ENCODE assay signal across 19 cellular contexts in the genomic region with DNA sequence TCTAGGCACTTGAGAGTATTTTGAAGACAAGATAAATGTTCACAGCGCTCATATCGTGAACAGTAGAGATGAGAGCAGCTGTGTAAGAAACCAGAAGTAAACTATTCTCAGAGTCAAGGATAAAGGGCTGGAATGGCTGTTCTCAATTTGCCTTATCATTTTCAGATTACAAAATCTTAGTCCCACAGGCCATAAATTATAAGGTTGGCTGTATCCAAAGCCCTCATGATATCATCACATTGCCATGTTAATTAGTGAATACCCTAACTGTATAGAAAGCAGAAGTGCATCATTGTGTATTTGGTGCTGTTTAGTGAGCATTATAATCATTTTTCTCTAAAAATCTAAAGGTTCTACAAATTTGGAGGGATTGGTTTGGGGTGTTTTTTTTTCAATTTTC.
DNase-seq lines count a peak whose midpoint lies in the region; ATAC-seq and TF ChIP-seq lines count a peak whose summit lies in the region.
"Had no signal": no experiment of that assay in that cellular context is flagged by ENCODE, and none has a peak within 500 bp of the region (broad histone marks: within the 10 kb centered on the region; RNA-seq: fewer than 3 reads in every experiment).

No MANE protein-coding gene starts in this region.

- no peak for TF ChIP-seq EP300 in transverse colon (IDR thresholded peaks at IDR 0.05; ENCODE audit: low read depth)

- H4K5ac ChIP-seq in IMR-90 (ENCODE audit: low read depth, low read length): no peak overlapping the region; the same call in 1 of the 2 replicates

- H3K4me3 ChIP-seq in IMR-90 (ENCODE audit: insufficient read depth, low read depth, low read length) (no peak overlapping the region), mesenchymal stem cell (ENCODE audit: insufficient read depth in 1 of 2, low read depth in 1 of 2, low read length in 2 of 2) (no peak overlapping the region), transverse colon (no peak overlapping the region)
- H3K4me3 ChIP-seq: A549 had no signal

- no CpG with 5 or more reads among the region's 2 CpGs for WGBS in IMR-90 (ENCODE audit: extremely low coverage in 2 of 2, insufficient read length in 1 of 2), 2 experiments
- WGBS in mesenchymal stem cell: 60% methylated on average over 2 of the region's 2 CpGs
- WGBS in transverse colon (ENCODE audit: low coverage in 1 of 2), 2 donors: 84 to 86% methylated on average over 2 of the region's 2 CpGs

- no peak; the same call in 1 of the 2 replicates for ATAC-seq in IMR-90 (ENCODE audit: low read depth)
- ATAC-seq: A549, Panc1, Right ventricle myocardium inferior had no signal

- no peak overlapping the region for H3K56ac ChIP-seq in IMR-90 (ENCODE audit: extremely low read depth, insufficient read depth, low read length)

- H2BK120ac ChIP-seq in IMR-90 (ENCODE audit: low read depth, low read length) (peak overlapping the region; percentile 3; the same call in 1 of the 2 replicates), mesenchymal stem cell (ENCODE audit: low read depth, low read length) (no peak overlapping the region)

- TF ChIP-seq RAD21 in IMR-90 (IDR thresholded peaks at IDR 0.05; ENCODE audit: low read length): no peak

- H3K9ac ChIP-seq in IMR-90 (ENCODE audit: low read depth, low read length) (no peak overlapping the region), mesenchymal stem cell (ENCODE audit: low read length) (no peak overlapping the region)

- H4K91ac ChIP-seq in IMR-90 (ENCODE audit: insufficient read depth, low read depth, low read length) (no peak overlapping the region), mesenchymal stem cell (ENCODE audit: low read length) (no peak overlapping the region)

- H2BK15ac ChIP-seq in IMR-90 (ENCODE audit: low read depth, low read length) (no peak overlapping the region), mesenchymal stem cell (ENCODE audit: low read depth, poor library complexity, severe bottlenecking) (no peak overlapping the region)

- no peaks in the 10 kb centered on the region for H3K9me3 ChIP-seq in IMR-90 (ENCODE audit: control insufficient read depth, insufficient read depth, low read length)
- no peaks in the 10 kb centered on the region for H3K9me3 ChIP-seq in mesenchymal stem cell (ENCODE audit: control insufficient read depth, low read length)
- no peaks in the 10 kb centered on the region for H3K9me3 ChIP-seq in transverse colon
- H3K9me3 ChIP-seq: A549 had no signal

- H3K27ac ChIP-seq in IMR-90 (ENCODE audit: insufficient read depth, low read length): no peak overlapping the region; the same call in 1 of the 2 replicates
- no peak overlapping the region for H3K27ac ChIP-seq in mesenchymal stem cell (ENCODE audit: low read length, poor library complexity, severe bottlenecking)
- H3K27ac ChIP-seq in transverse colon: no peak overlapping the region
- H3K27ac ChIP-seq: A549 had no signal

- H3K18ac ChIP-seq in IMR-90 (ENCODE audit: low read depth, low read length) (no peak overlapping the region), mesenchymal stem cell (ENCODE audit: low read depth in 1 of 2, low read length in 2 of 2) (no peak overlapping the region)

- no peaks in the 10 kb centered on the region for H4K20me1 ChIP-seq in IMR-90 (ENCODE audit: insufficient read depth, low read length)

- no peak overlapping the region for H2AK5ac ChIP-seq in IMR-90 (ENCODE audit: low read depth, low read length)
- no peak overlapping the region for H2AK5ac ChIP-seq in mesenchymal stem cell (ENCODE audit: low read length, severe bottlenecking)

- no peak for TF ChIP-seq POLR2A in IMR-90 (IDR thresholded peaks at IDR 0.05; ENCODE audit: low read depth, low read length)
- no peak for TF ChIP-seq POLR2A in transverse colon (IDR thresholded peaks at IDR 0.05)

- dilution Hi-C loops in IMR-90 (cut with HindIII; ENCODE audit: low sequenced_read_pairs, unreplicated experiment): no loop called here

- H3K36me3 Mint-ChIP-seq in type B pancreatic cell: peaks cover 7% of the 10 kb centered on the region
- H3K36me3 Mint-ChIP-seq: CD14-positive monocyte had no signal

- peaks cover 44% of the 10 kb centered on the region for H3K4me1 Mint-ChIP-seq in type B pancreatic cell (ENCODE audit: unreplicated experiment)
- H3K4me1 Mint-ChIP-seq: CD14-positive monocyte had no signal

- peak overlapping the region; percentile 19 for H2BK5ac ChIP-seq in IMR-90 (ENCODE audit: low read depth, low read length, poor library complexity, severe bottlenecking)
- no peak overlapping the region for H2BK5ac ChIP-seq in mesenchymal stem cell (ENCODE audit: low read depth, low read length, poor library complexity, severe bottlenecking)

- no peaks in the 10 kb centered on the region for H3K36me3 ChIP-seq in IMR-90 (ENCODE audit: control insufficient read depth, insufficient read depth, low read length)
- no peaks in the 10 kb centered on the region for H3K36me3 ChIP-seq in mesenchymal stem cell (ENCODE audit: control insufficient read depth in 1 of 2, insufficient read depth in 2 of 2, low read depth in 1 of 2, low read length in 2 of 2)
- no peaks in the 10 kb centered on the region for H3K36me3 ChIP-seq in transverse colon

- H2BK20ac ChIP-seq in IMR-90 (ENCODE audit: low read depth, low read length): no peak overlapping the region

- CTCF ChIA-PET in IMR-90 (lab: Yijun Ruan, JAX): interaction anchor here (0.9 to 1.1 kb wide), 2 partner anchors 10 to 151 kb away, joined by 3 read pairs; no protein-coding TSS in a partner anchor

- no peak overlapping the region for H3K4me2 ChIP-seq in IMR-90 (ENCODE audit: low read depth, low read length)
- no peak overlapping the region for H3K4me2 ChIP-seq in mesenchymal stem cell (ENCODE audit: low read length, poor library complexity, severe bottlenecking)
- H3K4me2 ChIP-seq: A549 had no signal

- H3K4me1 ChIP-seq in IMR-90 (ENCODE audit: control insufficient read depth, insufficient read depth, low read length) (peaks cover 9% of the 10 kb centered on the region), mesenchymal stem cell (ENCODE audit: control insufficient read depth, insufficient read depth, low read depth, low read length) (peaks cover 2% of the 10 kb centered on the region), transverse colon (peaks cover 0 to 6% (median 0%) of the 10 kb centered on the region in 4 donors)

- H2BK12ac ChIP-seq in mesenchymal stem cell (ENCODE audit: low read length in 2 of 2): no peak overlapping the region

- H3K4ac ChIP-seq in IMR-90 (ENCODE audit: low read depth, low read length): no peak overlapping the region; the same call in 1 of the 2 replicates
- no peak overlapping the region for H3K4ac ChIP-seq in mesenchymal stem cell (ENCODE audit: low read depth in 1 of 2, low read length in 2 of 2)

- no peak overlapping the region for H2AK9ac ChIP-seq in IMR-90 (replicated peaks; ENCODE audit: low read depth, low read length, poor library complexity)

- H3K9me3 Mint-ChIP-seq in type B pancreatic cell: peaks cover 4% of the 10 kb centered on the region

- DNase-seq in IMR-90 (no peak), amniotic epithelial cell (ENCODE audit: low read depth) (peak; percentile 43), mesenchymal stem cell (peak; percentile 50), type B pancreatic cell (ENCODE audit: extremely low spot score, unreplicated experiment) (no peak), iPS-NIHi7 (ENCODE audit: extremely low spot score) (no peak), transverse colon (no peak), CD1c-positive myeloid dendritic cell (ENCODE audit: extremely low spot score) (no peak)
- DNase-seq: COR-L47, EL, MM.1S, NCI-H1105, NCI-H1694 treated with DMSO at 0.1 percent for 48 hours, NCI-H2107, NCI-H226, NCI-H524 treated with DMSO at 0.1 percent for 48 hours had no signal

- no peaks in the 10 kb centered on the region for H3K79me1 ChIP-seq in IMR-90 (ENCODE audit: low read depth in 1 of 2, low read length in 2 of 2)
- no peaks in the 10 kb centered on the region for H3K79me1 ChIP-seq in mesenchymal stem cell (replicated peaks; ENCODE audit: low read length, poor library complexity, severe bottlenecking)

- 0 out of 2 replicates have a peak overlapping the region, but pooled peaks have one; percentile 5 for H3K14ac ChIP-seq in IMR-90 (replicated peaks; ENCODE audit: low read depth, low read length)
- H3K14ac ChIP-seq in mesenchymal stem cell (ENCODE audit: low read length in 2 of 2): no peak overlapping the region

- H3K27ac Mint-ChIP-seq in type B pancreatic cell: peak overlapping the region; percentile 26
- H3K27ac Mint-ChIP-seq: CD14-positive monocyte had no signal

- no peak overlapping the region for H2AFZ ChIP-seq in IMR-90 (replicated peaks; ENCODE audit: low read length, poor library complexity)
- H2AFZ ChIP-seq in mesenchymal stem cell (ENCODE audit: low read depth, low read length): no peak overlapping the region

- H3K9me1 ChIP-seq in IMR-90 (ENCODE audit: insufficient read depth, low read length): no peaks in the 10 kb centered on the region; the same call in 1 of the 2 replicates

- no peak for TF ChIP-seq CTCF in IMR-90 (conservative IDR thresholded peaks at IDR 0.05; ENCODE audit: low read depth, low read length)
- TF ChIP-seq CTCF in type B pancreatic cell (conservative IDR thresholded peaks at IDR 0.05): no peak
- no peak for TF ChIP-seq CTCF in transverse colon (IDR thresholded peaks at IDR 0.05)

- in situ Hi-C loops in IMR-90 (cut with MboI; ENCODE audit: low sequenced_read_pairs): no loop called here
- in situ Hi-C loops in transverse colon (cut with MboI; ENCODE audit: low pct_ligation_motif_present in 1 of 4, low pct_unique_long_range_greater_than_20kb in 1 of 4, low sequenced_read_pairs in 3 of 4): no loop called here

- H3K27me3 ChIP-seq in IMR-90 (ENCODE audit: control insufficient read depth, insufficient read depth, low read length) (no peaks in the 10 kb centered on the region), mesenchymal stem cell (ENCODE audit: control insufficient read depth in 1 of 2, insufficient read depth in 1 of 2, low read length in 2 of 2) (no peaks in the 10 kb centered on the region), transverse colon (no peaks in the 10 kb centered on the region)

- intact Hi-C loops in IMR-90 (cut with micrococcal nuclease): loop anchor here (10.0 kb wide), 1 partner anchor 273 kb away; no protein-coding TSS in a partner anchor
- intact Hi-C loops in transverse colon (cut with DNase I; ENCODE audit: low total_unique reads): no loop called here

- POLR2A ChIA-PET in IMR-90 (lab: Charles Lee; ENCODE audit: unreplicated experiment): no interaction called here

- H3K4me3 Mint-ChIP-seq in type B pancreatic cell: no peak overlapping the region
- H3K4me3 Mint-ChIP-seq: CD14-positive monocyte had no signal

- no peak overlapping the region for H4K8ac ChIP-seq in IMR-90 (ENCODE audit: low read depth in 2 of 2, low read length in 2 of 2)
- no peak overlapping the region for H4K8ac ChIP-seq in mesenchymal stem cell (ENCODE audit: low read length)

- BruUV-seq in IMR-90 (replicated peaks; lab: Mats Ljungman, UMichigan): no TSS peak

- H3K27me3 Mint-ChIP-seq in type B pancreatic cell: no peaks in the 10 kb centered on the region

- H3K23ac ChIP-seq in IMR-90 (ENCODE audit: low read depth, low read length): no peak overlapping the region
- H3K23ac ChIP-seq in mesenchymal stem cell (ENCODE audit: low read length in 2 of 2): no peak overlapping the region

TF ChIP-seq in IMR-90, 13 proteins besides CTCF, POLR2A, EP300 and RAD21 (continues in another document):
- no peak for TF ChIP-seq RFX5 (IDR thresholded peaks at IDR 0.05; ENCODE audit: low read depth, low read length)
- TF ChIP-seq CEBPB (IDR thresholded peaks at IDR 0.05; ENCODE audit: low read depth, low read length): no peak
- no peak for TF ChIP-seq SMC3 (IDR thresholded peaks at IDR 0.05; ENCODE audit: low read depth, low read length)

Comparison
In these comparisons a context has a peak if more than half of its experiments do, and no peak if none do; other contexts are left out.
1. DNase-seq: peak in amniotic epithelial cell (single experiment) and mesenchymal stem cell (single experiment); none in IMR-90 (single experiment), type B pancreatic cell (single experiment), iPS-NIHi7 (single experiment), transverse colon (single experiment) and CD1c-positive myeloid dendritic cell (single experiment).